In the genomic region with DNA sequence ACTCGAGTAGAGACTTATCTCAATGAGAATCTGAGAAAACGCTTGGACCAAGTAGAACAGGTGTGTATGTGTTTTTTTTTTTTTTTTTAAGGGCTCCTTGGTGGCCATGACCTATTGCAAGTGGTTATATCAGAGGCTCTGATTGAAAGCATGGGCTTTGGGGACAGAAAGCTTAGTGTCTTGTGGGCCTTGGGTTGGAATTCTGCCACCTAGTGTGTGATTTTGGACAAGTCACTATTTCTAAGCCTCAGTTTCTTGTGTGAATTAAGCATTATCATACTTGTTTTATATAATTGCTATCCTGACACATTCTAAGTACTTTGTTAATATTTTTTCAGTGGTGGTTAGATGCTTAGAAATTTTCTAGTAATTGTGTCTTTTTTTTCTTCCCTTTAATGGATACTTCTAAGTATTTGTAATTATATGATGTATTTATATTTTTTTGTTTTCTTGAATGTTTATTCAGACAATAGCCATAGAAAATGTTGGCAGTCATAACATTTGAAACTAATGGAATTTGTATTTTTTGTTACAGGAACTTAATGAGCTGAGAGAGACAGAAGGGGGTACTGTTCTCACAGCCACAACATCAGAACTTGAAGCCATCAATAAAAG, we compare ENCODE assay signal across 8 cellular contexts. TPM values are rescaled to one million over a fixed set of nuclear protein-coding genes. Genes with fewer than 3 reads are reported as not detected.
A peak's percentile ranks its signal among the peaks of the same experiment; 100 is the strongest.
DNase-seq lines count a peak whose midpoint lies in the region; ATAC-seq and TF ChIP-seq lines count a peak whose summit lies in the region.

No MANE protein-coding gene starts in this region.

- BruUV-seq in OCI-LY7 (replicated peaks; lab: Mats Ljungman, UMichigan), result no TSS peak

- peak; percentile 82 for DNase-seq in OCI-LY7 (ENCODE audit: low spot score)
- peak; percentile 85 for DNase-seq in choroid plexus epithelial cell (ENCODE audit: low read depth)
- peak in 1 of 3 donors; percentile 55 for DNase-seq in mucosa of descending colon
- no peak for DNase-seq in vagina (ENCODE audit: extremely low spot score in 2 of 2)
- DNase-seq in activated effector memory CD4-positive, alpha-beta T cell treated with Interleukin-2 at 50 U/mL for 16 hours, result no peak

- TF ChIP-seq CTCF in 22Rv1 (IDR thresholded peaks at IDR 0.05) (peak; percentile 84), DOHH2 (IDR thresholded peaks at IDR 0.05; ENCODE audit: low read depth, low read length, poor library complexity, severe bottlenecking) (peak; percentile 79), OCI-LY7 (conservative IDR thresholded peaks at IDR 0.05; ENCODE audit: low read length) (peak; percentile 93), choroid plexus epithelial cell (conservative IDR thresholded peaks at IDR 0.05; ENCODE audit: low read depth, low read length) (peak; percentile 76), mucosa of descending colon (IDR thresholded peaks at IDR 0.05) (peak; percentile 7), vagina (IDR thresholded peaks at IDR 0.05) (no peak)

- H4K20me1 ChIP-seq in DOHH2 (ENCODE audit: control insufficient read depth, insufficient read depth, low read depth, low read length), result no peaks in the 10 kb centered on the region
- no peaks in the 10 kb centered on the region for H4K20me1 ChIP-seq in OCI-LY7 (ENCODE audit: insufficient read depth, low read length)

- H3K9me2 ChIP-seq in DOHH2 (replicated peaks; ENCODE audit: control insufficient read depth, low read length) (no peaks in the 10 kb centered on the region), OCI-LY7 (ENCODE audit: insufficient read depth, low read length) (no peaks in the 10 kb centered on the region)

- H3K4me3 ChIP-seq in DOHH2 (ENCODE audit: low read length) (no peak overlapping the region), OCI-LY7 (ENCODE audit: low read depth, low read length, poor library complexity, severe bottlenecking) (no peak overlapping the region), choroid plexus epithelial cell (ENCODE audit: low read depth, low read length) (no peak overlapping the region), mucosa of descending colon (no peak overlapping the region), vagina (no peak overlapping the region)

- H3K36me3 ChIP-seq in DOHH2 (ENCODE audit: control insufficient read depth, low read length), result peaks cover 87% of the 10 kb centered on the region
- H3K36me3 ChIP-seq in OCI-LY7 (ENCODE audit: insufficient read depth, low read length), result peaks cover 94% of the 10 kb centered on the region
- no peaks in the 10 kb centered on the region for H3K36me3 ChIP-seq in mucosa of descending colon (ENCODE audit: low read depth)
- H3K36me3 ChIP-seq in vagina, result peaks cover 0 to 89% of the 10 kb centered on the region in 2 donors

- no peak overlapping the region for H2AFZ ChIP-seq in OCI-LY7 (ENCODE audit: low read length)

- H3K4me2 ChIP-seq in DOHH2 (ENCODE audit: low read length) (no peak overlapping the region), OCI-LY7 (ENCODE audit: low read length) (no peak overlapping the region)

- H3K9me3 ChIP-seq in DOHH2 (ENCODE audit: control insufficient read depth, insufficient read depth, low read length) (no peaks in the 10 kb centered on the region), OCI-LY7 (ENCODE audit: low read length) (no peaks in the 10 kb centered on the region), mucosa of descending colon (no peaks in the 10 kb centered on the region), vagina (no peaks in the 10 kb centered on the region)

- CTCF ChIA-PET in OCI-LY7 (lab: Charles Lee; ENCODE audit: unreplicated experiment), result interaction anchor here (0.9 to 1.0 kb wide), 2 partner anchors 54 to 290 kb away, joined by 3 to 4 read pairs; no protein-coding TSS in a partner anchor

- POLR2A ChIA-PET in OCI-LY7 (lab: Charles Lee), result interaction anchor here (0.6 to 2.2 kb wide), 7 partner anchors 10 to 305 kb away, joined by 3 to 12 read pairs (median 3); a partner anchor contains a TSS

- H3K79me2 ChIP-seq in DOHH2 (ENCODE audit: control insufficient read depth, low read length) (no peaks in the 10 kb centered on the region), OCI-LY7 (ENCODE audit: insufficient read depth, low read depth, low read length) (no peaks in the 10 kb centered on the region; the same call in 1 of the 2 replicates)

- intact Hi-C loops in OCI-LY7 (cut with micrococcal nuclease; ENCODE audit: unreplicated experiment), result loop anchor here (1.0 to 10.0 kb wide), 4 partner anchors 33 to 466 kb away; a partner anchor contains a TSS
- intact Hi-C loops in mucosa of descending colon (cut with DNase I, micrococcal nuclease), result no loop called here
- intact Hi-C loops in vagina (cut with DNase I), result no loop called here

- peak; percentile 67 for ATAC-seq in HG03060 (IDR thresholded peaks at IDR 0.05; ENCODE audit: low read depth, unreplicated experiment)
- peak; percentile 55 for ATAC-seq in mucosa of descending colon

- H3K27me3 ChIP-seq in DOHH2 (ENCODE audit: control insufficient read depth, low read length), result no peaks in the 10 kb centered on the region
- H3K27me3 ChIP-seq in vagina, result no peaks in the 10 kb centered on the region

- TF ChIP-seq POLR2A in vagina (IDR thresholded peaks at IDR 0.05), result no peak

- no peaks in the 10 kb centered on the region for H3K4me1 ChIP-seq in DOHH2 (ENCODE audit: control insufficient read depth, low read length)
- no peaks in the 10 kb centered on the region for H3K4me1 ChIP-seq in OCI-LY7 (ENCODE audit: insufficient read depth, low read length, poor library complexity, severe bottlenecking)
- no peaks in the 10 kb centered on the region for H3K4me1 ChIP-seq in mucosa of descending colon (ENCODE audit: low read depth)
- no peaks in the 10 kb centered on the region for H3K4me1 ChIP-seq in vagina

- H3K27ac ChIP-seq in 22Rv1, result no peak overlapping the region
- H3K27ac ChIP-seq in DOHH2 (ENCODE audit: low read depth, low read length), result no peak overlapping the region
- H3K27ac ChIP-seq in OCI-LY7 (ENCODE audit: low read depth, low read length, poor library complexity, severe bottlenecking), result no peak overlapping the region
- H3K27ac ChIP-seq in vagina, result no peak overlapping the region

- peaks cover 47% of the 10 kb centered on the region for H3F3A ChIP-seq in DOHH2 (ENCODE audit: control insufficient read depth, insufficient read depth)

RNA-seq across cellular contexts. Expression of a gene that starts 33.1 kb away (rescaled TPM):
- 38.4 and 50.0 TPM in 2 replicates for total RNA-seq in OCI-LY7 (2014; rRNA removed; shearing (Covaris generic))
- total RNA-seq in OCI-LY7 (2022), result 73.4 and 83.6 TPM in 2 replicates
- 10 to 100 TPM; 24.1 to 36.3 (median 27.3) TPM for total RNA-seq in mucosa of descending colon
- 27.5 TPM for total RNA-seq in vagina

RNA-seq across cellular contexts. Expression of a gene that starts 43.5 kb away (rescaled TPM):
- total RNA-seq in OCI-LY7 (2014; rRNA removed; shearing (Covaris generic)), result 0.35 and 0.82 TPM in 2 replicates
- total RNA-seq in OCI-LY7 (2022) (1.0 and 1.4 TPM in 2 replicates), mucosa of descending colon (1 to 10 TPM in 2 of 3 donors, under 1 TPM in 1; 0.46 to 9.7 (median 2.0) TPM), vagina (5.2 TPM)

Comparison
In these comparisons a context has a peak if more than half of its experiments do, and no peak if none do; other contexts are left out.
1. CTCF ChIP-seq: peak in 22Rv1 (single experiment), DOHH2 (single experiment), OCI-LY7 (single experiment), choroid plexus epithelial cell (single experiment) and mucosa of descending colon (single experiment); none in vagina (0 of 3).
2. DNase-seq: peak in OCI-LY7 (single experiment) and choroid plexus epithelial cell (single experiment); none in vagina (0 of 2) and activated effector memory CD4-positive, alpha-beta T cell treated with Interleukin-2 at 50 U/mL for 16 hours (single experiment).